Comparison of ENCODE assay signal across 28 cellular contexts in the genomic region with DNA sequence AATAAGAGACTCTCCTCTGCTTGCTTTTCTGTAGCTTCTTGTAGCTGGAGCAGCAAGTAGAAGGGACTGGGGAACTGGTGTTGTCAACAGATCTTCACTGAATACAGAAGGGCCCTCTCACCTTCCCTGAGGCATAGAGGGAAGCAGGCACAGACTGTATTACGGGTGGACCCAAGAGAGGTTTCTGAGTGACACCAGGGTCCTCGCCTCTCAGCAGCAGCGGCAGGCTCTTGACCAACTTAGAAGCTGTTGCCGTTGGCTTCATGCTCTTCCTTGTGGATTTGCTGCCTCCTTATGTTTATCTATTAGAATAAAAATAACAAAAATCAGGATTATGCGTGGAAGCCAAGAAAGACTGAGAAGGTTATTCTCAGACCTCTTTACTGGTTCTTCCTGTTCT. TPM values are rescaled to one million over a fixed set of nuclear protein-coding genes. Genes with fewer than 3 reads are reported as not detected.
A peak's percentile ranks its signal among the peaks of the same experiment; 100 is the strongest.
DNase-seq lines count a peak whose midpoint lies in the region; ATAC-seq and TF ChIP-seq lines count a peak whose summit lies in the region.
"Had no signal": no experiment of that assay in that cellular context is flagged by ENCODE, and none has a peak within 500 bp of the region (broad histone marks: within the 10 kb centered on the region; RNA-seq: fewer than 3 reads in every experiment).

No MANE protein-coding gene starts in this region.

- peaks cover 19% of the 10 kb centered on the region for H3K36me3 Mint-ChIP-seq in neural progenitor cell

- ATAC-seq in left ventricle myocardium superior (peak; percentile 29), gastrocnemius medialis (no peak), HG03521 (IDR thresholded peaks at IDR 0.05; ENCODE audit: unreplicated experiment) (no peak), GM21717 (IDR thresholded peaks at IDR 0.05; ENCODE audit: unreplicated experiment) (no peak)
- ATAC-seq: GM12878 had no signal

- H3K36me3 ChIP-seq in right atrium auricular region = peaks cover 11% of the 10 kb centered on the region
- H3K36me3 ChIP-seq in neural progenitor cell = no peaks in the 10 kb centered on the region
- peaks cover 0 to 5% of the 10 kb centered on the region in 2 donors for H3K36me3 ChIP-seq in gastrocnemius medialis
- H3K36me3 ChIP-seq: BE2C had no signal

- no peaks in the 10 kb centered on the region for H4K20me1 ChIP-seq in neural progenitor cell (ENCODE audit: low read depth)
- H4K20me1 ChIP-seq: BLaER1 had no signal

- H3F3A ChIP-seq in neural progenitor cell (ENCODE audit: low read depth) = no peaks in the 10 kb centered on the region

- no peak overlapping the region for H3K9ac ChIP-seq in neural progenitor cell
- H3K9ac ChIP-seq: BLaER1 had no signal

- no peak overlapping the region for H2AFZ ChIP-seq in neural progenitor cell (replicated peaks)

- H3K27ac Mint-ChIP-seq in neural progenitor cell = peak overlapping the region; percentile 61
- H3K27ac Mint-ChIP-seq: CD4-positive, CD25-positive, alpha-beta regulatory T cell; CD8-positive, alpha-beta memory T cell had no signal

- H3K4me1 ChIP-seq in right atrium auricular region (no peaks in the 10 kb centered on the region), neural progenitor cell (peaks cover 10% of the 10 kb centered on the region), gastrocnemius medialis (no peaks in the 10 kb centered on the region)
- H3K4me1 ChIP-seq: BLaER1 had no signal

- H3K4me2 ChIP-seq in neural progenitor cell = no peak overlapping the region
- H3K4me2 ChIP-seq: BLaER1 had no signal

- intact Hi-C loops in left ventricle myocardium superior (cut with micrococcal nuclease) = no loop called here
- intact Hi-C loops in gastrocnemius medialis (cut with DNase I; ENCODE audit: low total_unique reads) = no loop called here

- no peak for TF ChIP-seq POLR2A in gastrocnemius medialis (IDR thresholded peaks at IDR 0.05)

- no peaks in the 10 kb centered on the region for H3K4me1 Mint-ChIP-seq in neural progenitor cell
- H3K4me1 Mint-ChIP-seq: CD14-positive monocyte; CD8-positive, alpha-beta memory T cell had no signal

- H3K79me2 ChIP-seq in neural progenitor cell (ENCODE audit: low read depth) = no peaks in the 10 kb centered on the region

- H3K4me3 ChIP-seq in right atrium auricular region = no peak overlapping the region
- no peak overlapping the region for H3K4me3 ChIP-seq in neural progenitor cell
- no peak overlapping the region for H3K4me3 ChIP-seq in gastrocnemius medialis
- H3K4me3 ChIP-seq: BLaER1, GM12878 had no signal

- in situ Hi-C loops in gastrocnemius medialis (cut with MboI; ENCODE audit: low sequenced_read_pairs in 4 of 4) = no loop called here

- H3K27ac ChIP-seq in right atrium auricular region (no peak overlapping the region), neural progenitor cell (no peak overlapping the region), gastrocnemius medialis (peak overlapping the region in 3 of 4 donors; percentile 24 to 39 (median 29))
- H3K27ac ChIP-seq: BLaER1 had no signal

- H3K27me3 ChIP-seq in right atrium auricular region = no peaks in the 10 kb centered on the region
- no peaks in the 10 kb centered on the region for H3K27me3 ChIP-seq in neural progenitor cell
- H3K27me3 ChIP-seq in gastrocnemius medialis = no peaks in the 10 kb centered on the region
- H3K27me3 ChIP-seq: BE2C, BLaER1 had no signal

- H3K4me3 Mint-ChIP-seq in neural progenitor cell = no peak overlapping the region
- H3K4me3 Mint-ChIP-seq: CD14-positive monocyte; CD4-positive, alpha-beta memory T cell; CD4-positive, CD25-positive, alpha-beta regulatory T cell; CD8-positive, alpha-beta memory T cell had no signal

- H3K9me3 Mint-ChIP-seq in neural progenitor cell = no peaks in the 10 kb centered on the region
- H3K9me3 Mint-ChIP-seq: CD14-positive monocyte; CD4-positive, alpha-beta memory T cell; CD4-positive, CD25-positive, alpha-beta regulatory T cell; CD8-positive, alpha-beta memory T cell had no signal

- H3K9me3 ChIP-seq in right atrium auricular region = no peaks in the 10 kb centered on the region
- no peaks in the 10 kb centered on the region for H3K9me3 ChIP-seq in neural progenitor cell (ENCODE audit: low read depth)
- H3K9me3 ChIP-seq in gastrocnemius medialis = no peaks in the 10 kb centered on the region
- H3K9me3 ChIP-seq: BE2C, BLaER1 had no signal

- DNase-seq in left ventricle myocardium superior = no peak
- no peak for DNase-seq in right atrium auricular region (ENCODE audit: low spot score)
- no peak for DNase-seq in neural progenitor cell (ENCODE audit: low spot score)
- DNase-seq in gastrocnemius medialis = no peak
- DNase-seq in stimulated activated CD4-positive, alpha-beta T cell treated with anti-CD3 and anti-CD28 coated beads, Interleukin-12 subunit alpha, Interleukin-12 subunit beta, amount 100 ng/mL, for 4 hours = no peak
- DNase-seq: 8988T; ACHN; BE2C; C1 segment of cervical spinal cord; CD4-positive, alpha-beta memory T cell; CD4-positive, CD25-positive, alpha-beta regulatory T cell; CD8-positive, alpha-beta memory T cell; COR-L47; DMS 273 treated with DMSO at 0.1 percent for 48 hours; DMS153; DMS53; DMS79; DND-41; EL; GDM1 had no signal

- TF ChIP-seq CTCF in right atrium auricular region (IDR thresholded peaks at IDR 0.05) (no peak), neural progenitor cell (IDR thresholded peaks at IDR 0.05) (no peak), gastrocnemius medialis (IDR thresholded peaks at IDR 0.05 in 4 of 5, conservative IDR thresholded peaks at IDR 0.05 in 1 of 5) (no peak)

- H3K27me3 Mint-ChIP-seq in neural progenitor cell (ENCODE audit: insufficient read depth, low read depth) = no peaks in the 10 kb centered on the region
- H3K27me3 Mint-ChIP-seq: CD4-positive, alpha-beta memory T cell; CD4-positive, CD25-positive, alpha-beta regulatory T cell; CD8-positive, alpha-beta memory T cell had no signal

RNA-seq across cellular contexts. Expression of a gene that starts 31.7 kb away (rescaled TPM):
- total RNA-seq in left ventricle myocardium superior (not detected), right atrium auricular region (not detected), neural progenitor cell (ENCODE audit: low replicate concordance) (not detected in 2 replicates), gastrocnemius medialis (not detected)
- total RNA-seq: A673; CD4-positive, alpha-beta memory T cell; CD4-positive, CD25-positive, alpha-beta regulatory T cell; CD8-positive, alpha-beta memory T cell; Daoy; G401; GM12878 had no signal

RNA-seq across cellular contexts. Expression of a gene that starts 50.3 kb away (rescaled TPM):
- total RNA-seq in left ventricle myocardium superior (12.2 TPM), right atrium auricular region (10 to 100 TPM in 1 of 2 donors, 1 to 10 TPM in 1; 9.7 to 13.8 TPM), neural progenitor cell (ENCODE audit: low replicate concordance) (7.0 and 18.9 TPM in 2 replicates), gastrocnemius medialis (1 to 10 TPM; 2.6 to 6.4 (median 3.1) TPM)
- total RNA-seq: A673; CD4-positive, alpha-beta memory T cell; CD4-positive, CD25-positive, alpha-beta regulatory T cell; CD8-positive, alpha-beta memory T cell; Daoy; G401; GM12878 had no signal

Comparison
In these comparisons a context has a peak if more than half of its experiments do, and no peak if none do; other contexts are left out.
1. H3K27ac ChIP-seq: peak in gastrocnemius medialis (3 of 4); none in right atrium auricular region (0 of 2) and neural progenitor cell (single experiment).